In genomic region chr10:68075550-68076004, GRCh38 we compare ENCODE assay signal across 9 cellular contexts. TPM values are rescaled to one million over a fixed set of nuclear protein-coding genes. Genes with fewer than 3 reads are reported as not detected.
DNase-seq lines count a peak whose midpoint lies in the region; FAIRE-seq and TF ChIP-seq lines count a peak whose summit lies in the region.
"Had no signal": no experiment of that assay in that cellular context is flagged by ENCODE, and none has a peak within 500 bp of the region (broad histone marks: within the 10 kb centered on the region; RNA-seq: fewer than 3 reads in every experiment).

No MANE protein-coding gene starts in this region.

- H3K4me1 ChIP-seq in spleen: peaks cover 26 to 45% (median 35%) of the 10 kb centered on the region in 6 donors

- FAIRE-seq in GM12892 (lab: Jason Lieb, UNC): no peak

- H3K4me3 ChIP-seq in WERI-Rb-1 (ENCODE audit: low read depth, low read length) (peak overlapping the region; percentile 34), spleen (peak overlapping the region; percentile 63 to 94 (median 82))

- H3K36me3 ChIP-seq in WERI-Rb-1: peaks cover 8% of the 10 kb centered on the region; the same call in 1 of the 2 replicates
- peaks cover 0 to 10% (median 0%) of the 10 kb centered on the region in 6 donors for H3K36me3 ChIP-seq in spleen

- no peak for TF ChIP-seq CTCF in WERI-Rb-1 (IDR thresholded peaks at IDR 0.05; ENCODE audit: low read depth, low read length)
- TF ChIP-seq CTCF in spleen (IDR thresholded peaks at IDR 0.05 in 8 of 11, conservative IDR thresholded peaks at IDR 0.05 in 3 of 11): no peak

- 28 to 34% (median 32%) methylated on average over 3 of the region's 3 CpGs for WGBS in spleen, 5 donors

- TF ChIP-seq POLR2A in spleen (IDR thresholded peaks at IDR 0.05) (no peak), GM12892 (IDR thresholded peaks at IDR 0.05; ENCODE audit: low read depth, low read length) (no peak)

- DNase-seq in DMS79 treated with DMSO at 0.1 percent for 48 hours (lab: John Stamatoyannopoulos, UW) (peak; percentile 9), DMS79 (lab: John Stamatoyannopoulos, UW) (no peak), WERI-Rb-1 (no peak), germinal center (ENCODE audit: low spot score) (peak; percentile 10), spleen (no peak), SW480 (ENCODE audit: low spot score) (no peak), foreskin melanocyte (no peak), GM12892 (ENCODE audit: insufficient read length) (no peak)

- H3K27ac ChIP-seq in WERI-Rb-1: peak overlapping the region; percentile 78
- peak overlapping the region; percentile 66 to 100 (median 100) for H3K27ac ChIP-seq in spleen

- intact Hi-C loops in spleen (cut with DNase I; ENCODE audit: low total_unique reads): no loop called here

- H3K27me3 ChIP-seq in WERI-Rb-1 (ENCODE audit: insufficient read depth, low read depth, severe bottlenecking) (no peaks in the 10 kb centered on the region), spleen (replicated peaks in 1 of 7) (no peaks in the 10 kb centered on the region)

- H3K9me3 ChIP-seq in WERI-Rb-1 (ENCODE audit: severe bottlenecking) (peaks cover 2% of the 10 kb centered on the region), spleen (no peaks in the 10 kb centered on the region)

RNA-seq across cellular contexts. Expression of gene HERC4, which starts 0.5 kb away (rescaled TPM):
- total RNA-seq in spleen: 100 to 1,000 TPM in 5 of 7 donors, 10 to 100 TPM in 2; 75.5 to 124 (median 104) TPM
- polyA plus RNA-seq in spleen: 10 to 100 TPM; 18.2 to 23.3 (median 19.5) TPM
- 32.3 TPM for polyA plus RNA-seq in GM12892 (2012; ENCODE audit: missing spikeins)

RNA-seq across cellular contexts. Expression of gene MYPN, which starts 33.7 kb away (rescaled TPM):
- under 1 TPM in 3 of 7 donors, not detected in 4; 0.06 to 0.94 (median 0.10) TPM for total RNA-seq in spleen
- polyA plus RNA-seq in spleen: under 1 TPM in 2 of 3 donors, not detected in 1; 0.03 to 0.04 TPM
- 0.08 TPM for polyA plus RNA-seq in GM12892 (2012; ENCODE audit: missing spikeins)
- total RNA-seq: subcutaneous adipose tissue had no signal

Comparison
In these comparisons a context has a peak if more than half of its experiments do, and no peak if none do; other contexts are left out.
1. DNase-seq: peak in DMS79 treated with DMSO at 0.1 percent for 48 hours (single experiment) and germinal center (single experiment); none in DMS79 (single experiment), WERI-Rb-1 (single experiment), spleen (single experiment), SW480 (single experiment), foreskin melanocyte (single experiment) and GM12892 (single experiment).